Comparison of ENCODE assay signal across 8 cellular contexts in the genomic region with DNA sequence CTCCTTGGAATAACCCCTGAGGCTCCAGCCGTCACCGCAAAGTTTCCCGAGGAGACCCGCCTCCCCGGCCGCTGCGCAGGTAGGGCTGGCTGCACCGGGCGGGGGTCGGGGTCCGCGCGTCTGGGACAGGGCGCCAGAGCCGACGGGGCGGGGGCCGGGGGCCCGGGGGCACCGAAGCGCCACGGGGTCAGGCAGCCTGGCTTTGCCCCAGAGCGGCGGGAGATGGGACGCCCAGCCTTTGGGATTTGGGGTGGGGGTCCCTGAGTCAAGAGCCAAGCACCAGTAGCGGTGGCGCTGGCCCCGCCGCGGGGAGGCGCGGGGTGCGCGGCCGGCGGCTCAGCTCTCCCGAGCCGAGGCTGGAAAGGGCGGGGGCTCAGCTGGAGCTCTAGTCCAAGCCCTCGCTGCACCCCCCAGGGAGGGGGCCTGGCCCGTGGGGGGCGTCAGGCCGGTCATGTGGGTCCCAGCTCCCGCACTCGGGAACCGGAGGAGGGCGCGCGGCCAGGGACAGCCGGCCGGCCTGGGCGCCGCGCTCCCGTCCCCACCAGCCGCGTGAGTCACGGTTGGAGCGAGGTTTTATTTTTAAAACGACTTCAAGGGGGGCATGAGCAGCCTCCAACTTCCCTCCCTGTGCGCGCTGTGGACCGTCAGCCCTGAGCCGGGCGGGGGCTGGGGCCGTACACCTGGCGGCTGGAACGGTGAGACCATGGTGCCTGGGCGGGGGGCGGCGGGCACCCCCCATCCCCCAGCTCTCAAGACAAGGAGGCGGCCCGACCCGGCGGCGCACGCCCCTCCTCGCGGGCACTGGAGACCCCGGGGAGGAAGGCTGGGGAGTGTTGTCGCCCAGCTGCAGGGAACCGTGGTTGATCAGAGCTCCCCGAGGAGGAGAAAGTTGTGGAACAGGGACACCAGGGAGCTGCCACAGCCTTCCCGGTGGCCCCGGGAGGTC. TPM values are rescaled to one million over a fixed set of nuclear protein-coding genes. Genes with fewer than 3 reads are reported as not detected.
DNase-seq lines count a peak whose midpoint lies in the region; ATAC-seq and TF ChIP-seq lines count a peak whose summit lies in the region.

No MANE protein-coding gene starts in this region.

- no peaks in the 10 kb centered on the region for H3K36me3 Mint-ChIP-seq in activated CD8-positive, alpha-beta memory T cell treated with anti-CD3 and anti-CD28 coated beads, Interleukin-2, amount 10 ng/mL, durations not matched to agents 7 days and 5 days

- DNase-seq in activated CD8-positive, alpha-beta memory T cell treated with anti-CD3 and anti-CD28 coated beads, Interleukin-2, amount 10 ng/mL, durations not matched to agents 7 days and 5 days = no peak
- DNase-seq in activated CD8-positive, alpha-beta memory T cell treated with anti-CD3 and anti-CD28 coated beads, Interleukin-2, amount 50 U/mL, for 48 hours = no peak
- DNase-seq in ascending aorta (ENCODE audit: low spot score in 2 of 2) = no peak
- peak; percentile 43 for DNase-seq in iPS-NIHi7 (ENCODE audit: extremely low spot score)
- peak; percentile 27 for DNase-seq in stimulated activated naive CD8-positive, alpha-beta T cell treated with anti-CD3 and anti-CD28 coated beads, Interleukin-15, Interleukin-2, amounts not matched to agents 100 U/mL and 50 U/mL, for 24 hours
- DNase-seq in SKM-1 treated with dmso at 0.1 percent for 144 hours (lab: John Stamatoyannopoulos, UW; ENCODE audit: unreplicated experiment) = no peak
- no peak for DNase-seq in amniotic stem cell (lab: John Stamatoyannopoulos, UW)

- H3K36me3 ChIP-seq in ascending aorta = no peaks in the 10 kb centered on the region

- peaks cover 42% of the 10 kb centered on the region for H3K27me3 Mint-ChIP-seq in activated CD8-positive, alpha-beta memory T cell treated with anti-CD3 and anti-CD28 coated beads, Interleukin-2, amount 10 ng/mL, durations not matched to agents 7 days and 5 days

- no peak overlapping the region for H3K27ac Mint-ChIP-seq in activated CD8-positive, alpha-beta memory T cell treated with anti-CD3 and anti-CD28 coated beads, Interleukin-2, amount 10 ng/mL, durations not matched to agents 7 days and 5 days

- CTCF ChIA-PET in activated CD8-positive, alpha-beta memory T cell treated with anti-CD3 and anti-CD28 coated beads, Interleukin-2, amount 10 ng/mL, durations not matched to agents 7 days and 5 days (lab: Charles Lee) = interaction anchor here (1.8 kb wide), 1 partner anchor 35 kb away, joined by 7 read pairs; no protein-coding TSS in a partner anchor

- ATAC-seq in activated CD8-positive, alpha-beta memory T cell treated with anti-CD3 and anti-CD28 coated beads, Interleukin-2, amount 10 ng/mL, durations not matched to agents 7 days and 5 days = peak; percentile 32
- ATAC-seq in stimulated activated naive CD8-positive, alpha-beta T cell treated with anti-CD3 and anti-CD28 coated beads, Interleukin-15, Interleukin-2, amounts not matched to agents 100 U/mL and 50 U/mL, for 24 hours = no peak
- no peak for ATAC-seq in HG03520 (IDR thresholded peaks at IDR 0.05; ENCODE audit: unreplicated experiment)

- peak in 1 of 3 experiments; percentile 10 for TF ChIP-seq CTCF in ascending aorta (IDR thresholded peaks at IDR 0.05)

- no peak overlapping the region for H3K4me3 Mint-ChIP-seq in activated CD8-positive, alpha-beta memory T cell treated with anti-CD3 and anti-CD28 coated beads, Interleukin-2, amount 10 ng/mL, durations not matched to agents 7 days and 5 days

- peaks cover 3% of the 10 kb centered on the region for H3K4me1 Mint-ChIP-seq in activated CD8-positive, alpha-beta memory T cell treated with anti-CD3 and anti-CD28 coated beads, Interleukin-2, amount 10 ng/mL, durations not matched to agents 7 days and 5 days

- H3K9me3 Mint-ChIP-seq in activated CD8-positive, alpha-beta memory T cell treated with anti-CD3 and anti-CD28 coated beads, Interleukin-2, amount 10 ng/mL, durations not matched to agents 7 days and 5 days (ENCODE audit: low read depth) = no peaks in the 10 kb centered on the region

- intact Hi-C loops in ascending aorta (cut with DNase I) = no loop called here

- H3K4me1 ChIP-seq in ascending aorta = peaks cover 11 to 12% of the 10 kb centered on the region in 2 donors

- no peaks in the 10 kb centered on the region for H3K9me3 ChIP-seq in ascending aorta

- no peak overlapping the region for H3K27ac ChIP-seq in ascending aorta

- H3K4me3 ChIP-seq in ascending aorta = peak overlapping the region; percentile 49 to 79

- H3K27me3 ChIP-seq in ascending aorta = peaks cover 5% of the 10 kb centered on the region

RNA-seq across cellular contexts. Expression of a gene that starts 0.6 kb away (rescaled TPM):
- total RNA-seq in activated CD8-positive, alpha-beta memory T cell treated with anti-CD3 and anti-CD28 coated beads, Interleukin-2, amount 10 ng/mL, durations not matched to agents 7 days and 5 days = not detected
- 10.3 TPM for total RNA-seq in ascending aorta

RNA-seq across cellular contexts. Expression of a gene that starts 50.1 kb away (rescaled TPM):
- total RNA-seq in activated CD8-positive, alpha-beta memory T cell treated with anti-CD3 and anti-CD28 coated beads, Interleukin-2, amount 10 ng/mL, durations not matched to agents 7 days and 5 days = 10 to 100 TPM; 90.1 to 97.6 TPM
- 89.4 TPM for total RNA-seq in ascending aorta

Comparison
In these comparisons a context has a peak if more than half of its experiments do, and no peak if none do; other contexts are left out.
1. DNase-seq: peak in iPS-NIHi7 (single experiment) and stimulated activated naive CD8-positive, alpha-beta T cell treated with anti-CD3 and anti-CD28 coated beads, Interleukin-15, Interleukin-2, amounts not matched to agents 100 U/mL and 50 U/mL, for 24 hours (single experiment); none in activated CD8-positive, alpha-beta memory T cell treated with anti-CD3 and anti-CD28 coated beads, Interleukin-2, amount 10 ng/mL, durations not matched to agents 7 days and 5 days (single experiment), activated CD8-positive, alpha-beta memory T cell treated with anti-CD3 and anti-CD28 coated beads, Interleukin-2, amount 50 U/mL, for 48 hours (single experiment), ascending aorta (0 of 2), SKM-1 treated with dmso at 0.1 percent for 144 hours (single experiment) and amniotic stem cell (single experiment).
2. RNA of a gene that starts 0.6 kb away (total RNA-seq): 10.3 TPM in ascending aorta (single experiment); not detected in activated CD8-positive, alpha-beta memory T cell treated with anti-CD3 and anti-CD28 coated beads, Interleukin-2, amount 10 ng/mL, durations not matched to agents 7 days and 5 days; every median in the first group is over 10 times any median in the second.